Comparison of ENCODE assay signal across 29 cellular contexts in the genomic region with DNA sequence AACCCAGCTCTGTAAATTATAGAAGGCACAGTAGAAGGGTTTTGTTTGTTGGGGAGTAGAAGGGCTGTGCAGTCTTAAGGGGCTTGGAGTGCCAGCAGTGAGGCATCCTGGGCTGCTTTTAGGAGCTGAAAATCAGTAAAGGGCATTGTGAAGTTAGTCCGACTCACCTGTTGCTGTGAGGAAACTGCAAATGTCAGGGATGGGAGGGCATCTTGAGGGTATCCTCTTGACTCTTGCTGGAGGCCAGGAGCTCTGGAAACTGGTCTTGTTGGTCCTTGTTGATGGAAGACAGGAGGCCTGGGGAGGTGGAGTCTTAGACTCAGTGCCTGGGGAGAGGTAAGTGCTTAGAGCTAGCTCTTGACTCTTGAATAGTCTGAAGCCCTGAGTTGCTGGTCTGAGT.
"Had no signal": no experiment of that assay in that cellular context is flagged by ENCODE, and none has a peak within 500 bp of the region (broad histone marks: within the 10 kb centered on the region; RNA-seq: fewer than 3 reads in every experiment).

No MANE protein-coding gene starts in this region.

- H3K27me3 ChIP-seq: colonic mucosa, esophagus muscularis mucosa, esophagus squamous epithelium, foreskin keratinocyte, gastrocnemius medialis, gastroesophageal sphincter, heart left ventricle, heart right ventricle, hepatocyte had no signal

- H3K4me1 Mint-ChIP-seq: endodermal cell had no signal

- H3K9me3 Mint-ChIP-seq: dendritic cell treated with granulocyte-macrophage colony-stimulating factor and Interleukin-4, amounts not matched to agents 40 ng/mL and 50 ng/mL, for 4 days; effector memory CD8-positive, alpha-beta T cell; endodermal cell had no signal

- H3K9me3 ChIP-seq: colonic mucosa, esophagus muscularis mucosa, esophagus squamous epithelium, gastrocnemius medialis, gastroesophageal sphincter, heart left ventricle, heart right ventricle had no signal

- H3K4me1 ChIP-seq: colonic mucosa, esophagus squamous epithelium, foreskin keratinocyte, gastrocnemius medialis, gastroesophageal sphincter had no signal

- ATAC-seq: effector memory CD8-positive, alpha-beta T cell; esophagus mucosa; foreskin keratinocyte; gastrocnemius medialis; gastroesophageal sphincter; heart left ventricle; heart right ventricle had no signal

- H3K27me3 Mint-ChIP-seq: dendritic cell treated with granulocyte-macrophage colony-stimulating factor and Interleukin-4, amounts not matched to agents 40 ng/mL and 50 ng/mL, for 4 days; effector memory CD8-positive, alpha-beta T cell had no signal

- H3K4me3 ChIP-seq: colonic mucosa, coronary artery, esophagus muscularis mucosa, esophagus squamous epithelium, gastrocnemius medialis, gastroesophageal sphincter, heart left ventricle, heart right ventricle, hepatocyte had no signal

- FAIRE-seq: endometrium, endothelial cell of umbilical vein, frontal cortex had no signal

- H3K27ac Mint-ChIP-seq: dendritic cell treated with granulocyte-macrophage colony-stimulating factor and Interleukin-4, amounts not matched to agents 40 ng/mL and 50 ng/mL, for 4 days; effector memory CD8-positive, alpha-beta T cell; endodermal cell had no signal

- H3K27ac ChIP-seq: colonic mucosa, coronary artery, epithelial cell of prostate, esophagus muscularis mucosa, esophagus squamous epithelium, foreskin keratinocyte, gastrocnemius medialis, gastroesophageal sphincter, heart left ventricle, heart right ventricle, hepatocyte had no signal

- DNase-seq: colonic mucosa; cortex of kidney; dermis blood vessel endothelial cell; effector CD4-positive, alpha-beta T cell; effector CD8-positive, alpha-beta T cell; effector memory CD4-positive, alpha-beta T cell; effector memory CD8-positive, alpha-beta T cell; endodermal cell; erythroblast; esophagus squamous epithelium; foreskin fibroblast; foreskin keratinocyte; foreskin melanocyte; gastrocnemius medialis; glutamatergic neuron; head of caudate nucleus; heart left ventricle; heart right ventricle; hippocampal formation had no signal

- H3K4me3 Mint-ChIP-seq: dendritic cell treated with granulocyte-macrophage colony-stimulating factor and Interleukin-4, amounts not matched to agents 40 ng/mL and 50 ng/mL, for 4 days; effector memory CD8-positive, alpha-beta T cell; endodermal cell had no signal
